25 cellular contexts compared by ENCODE assay signal in genomic region chrX:13248867-13249521, GRCh38.
DNase-seq lines count a peak whose midpoint lies in the region; ATAC-seq, FAIRE-seq and TF ChIP-seq lines count a peak whose summit lies in the region.
"Had no signal": no experiment of that assay in that cellular context is flagged by ENCODE, and none has a peak within 500 bp of the region (broad histone marks: within the 10 kb centered on the region; RNA-seq: fewer than 3 reads in every experiment).

No MANE protein-coding gene starts in this region.

- H3K27ac ChIP-seq in ACC112 (ENCODE audit: low read depth, low read length), result no peak overlapping the region
- H3K27ac ChIP-seq: cardiac muscle cell, epithelial cell of prostate had no signal

- H3K9me3 Mint-ChIP-seq in nephron, result peaks cover 23% of the 10 kb centered on the region
- H3K9me3 Mint-ChIP-seq: activated CD4-positive, alpha-beta memory T cell treated with anti-CD3 and anti-CD28 coated beads, Interleukin-2, amount 10 ng/mL, durations not matched to agents 7 days and 5 days had no signal

- no peaks in the 10 kb centered on the region for H3K27me3 Mint-ChIP-seq in nephron (ENCODE audit: low read depth)
- H3K27me3 Mint-ChIP-seq: activated CD4-positive, alpha-beta memory T cell treated with anti-CD3 and anti-CD28 coated beads, Interleukin-2, amount 10 ng/mL, durations not matched to agents 7 days and 5 days; stimulated activated naive CD8-positive, alpha-beta T cell treated with anti-CD3 and anti-CD28 coated beads, Interleukin-15, amount 100 ng/mL, for 72 hours had no signal

- no peak for TF ChIP-seq CTCF in nephron (IDR thresholded peaks at IDR 0.05; ENCODE audit: unreplicated experiment in 3 of 3)

- H3K27me3 ChIP-seq in ACC112 (ENCODE audit: insufficient read depth, low read length), result no peaks in the 10 kb centered on the region
- H3K27me3 ChIP-seq: adrenal gland, cardiac muscle cell had no signal

- DNase-seq in GM12891 (ENCODE audit: insufficient read length, low spot score) (no peak), posterior vena cava (ENCODE audit: low spot score) (no peak), NCI-H2081 (lab: John Stamatoyannopoulos, UW) (no peak), germinal center (ENCODE audit: low spot score) (no peak)
- DNase-seq: activated CD4-positive, alpha-beta memory T cell treated with anti-CD3 and anti-CD28 coated beads, Interleukin-2, amount 10 ng/mL, durations not matched to agents 7 days and 5 days; activated T-cell treated with anti-CD3 and anti-CD28 coated beads, Interleukin-2, amount 50 U/mL, for 1 hour; adrenal gland; MM.1S; NCI-H1436; NCI-H524; occipital lobe; right cardiac atrium; RPMI8226; stimulated activated naive CD8-positive, alpha-beta T cell treated with anti-CD3 and anti-CD28 coated beads, Interleukin-15, amount 100 ng/mL, for 72 hours; T-helper 9 cell; trophoblast cell had no signal

- no peaks in the 10 kb centered on the region for H3K79me2 ChIP-seq in ACC112 (ENCODE audit: control insufficient read depth, insufficient read depth, low read length, unreplicated experiment)

- no peaks in the 10 kb centered on the region for H3K36me3 ChIP-seq in ACC112 (ENCODE audit: insufficient read depth, low read length)
- H3K36me3 ChIP-seq: adrenal gland, cardiac muscle cell had no signal

- H3K36me3 Mint-ChIP-seq in nephron (ENCODE audit: low read depth), result no peaks in the 10 kb centered on the region

- ATAC-seq in GM21825 (IDR thresholded peaks at IDR 0.05; ENCODE audit: unreplicated experiment), result no peak
- ATAC-seq: activated CD4-positive, CD25-positive, alpha-beta regulatory T cell treated with anti-CD3 and anti-CD28 coated beads, Interleukin-2, amount 50 U/mL, for 24 hours; HCT116; right cardiac atrium; stimulated activated naive CD8-positive, alpha-beta T cell treated with anti-CD3 and anti-CD28 coated beads, Interleukin-15, amount 100 ng/mL, for 72 hours had no signal

- peaks cover 18% of the 10 kb centered on the region for H3K4me1 Mint-ChIP-seq in nephron

- peak overlapping the region; percentile 25 for H2AFZ ChIP-seq in ACC112 (ENCODE audit: low read length, unreplicated experiment)

- H3K27ac Mint-ChIP-seq in nephron, result peak overlapping the region; percentile 85 to 89 (median 85)
- H3K27ac Mint-ChIP-seq: activated CD4-positive, alpha-beta memory T cell treated with anti-CD3 and anti-CD28 coated beads, Interleukin-2, amount 10 ng/mL, durations not matched to agents 7 days and 5 days had no signal

- intact Hi-C loops in posterior vena cava (cut with DNase I), result no loop called here

- FAIRE-seq in GM12891 (lab: Jason Lieb, UNC) (peak; percentile 67), endometrium (lab: Jason Lieb, UNC) (peak; percentile 95)
- FAIRE-seq: frontal cortex had no signal

- peaks cover 10% of the 10 kb centered on the region for H3K4me1 ChIP-seq in ACC112 (ENCODE audit: control insufficient read depth, insufficient read depth, low read length, unreplicated experiment)
- H3K4me1 ChIP-seq: adrenal gland had no signal

- no peak overlapping the region for H3K4me3 Mint-ChIP-seq in nephron
- H3K4me3 Mint-ChIP-seq: activated CD4-positive, alpha-beta memory T cell treated with anti-CD3 and anti-CD28 coated beads, Interleukin-2, amount 10 ng/mL, durations not matched to agents 7 days and 5 days; stimulated activated naive CD8-positive, alpha-beta T cell treated with anti-CD3 and anti-CD28 coated beads, Interleukin-15, amount 100 ng/mL, for 72 hours had no signal

- TF ChIP-seq POLR2A in GM12891 (IDR thresholded peaks at IDR 0.05; ENCODE audit: low read depth, low read length), result no peak

- no peak overlapping the region for H3K4me3 ChIP-seq in ACC112 (ENCODE audit: low read depth, low read length)
- H3K4me3 ChIP-seq: adrenal gland, cardiac muscle cell had no signal

TF ChIP-seq in GM12891, 5 proteins besides CTCF, POLR2A, EP300 and RAD21:
- no peak for TF ChIP-seq POU2F2 (IDR thresholded peaks at IDR 0.05; ENCODE audit: low read depth, low read length)
- no peak for TF ChIP-seq TAF1 (IDR thresholded peaks at IDR 0.05; ENCODE audit: low read depth, low read length)
- no peak for TF ChIP-seq PAX5 (IDR thresholded peaks at IDR 0.05; ENCODE audit: insufficient read depth, low read length, severe bottlenecking)
- no peak for TF ChIP-seq SPI1 (IDR thresholded peaks at IDR 0.05; ENCODE audit: low read depth, low read length)
- no peak for TF ChIP-seq POLR2AphosphoS5 (IDR thresholded peaks at IDR 0.05; ENCODE audit: low read depth, low read length)
